25 cellular contexts compared by ENCODE assay signal in the genomic region with DNA sequence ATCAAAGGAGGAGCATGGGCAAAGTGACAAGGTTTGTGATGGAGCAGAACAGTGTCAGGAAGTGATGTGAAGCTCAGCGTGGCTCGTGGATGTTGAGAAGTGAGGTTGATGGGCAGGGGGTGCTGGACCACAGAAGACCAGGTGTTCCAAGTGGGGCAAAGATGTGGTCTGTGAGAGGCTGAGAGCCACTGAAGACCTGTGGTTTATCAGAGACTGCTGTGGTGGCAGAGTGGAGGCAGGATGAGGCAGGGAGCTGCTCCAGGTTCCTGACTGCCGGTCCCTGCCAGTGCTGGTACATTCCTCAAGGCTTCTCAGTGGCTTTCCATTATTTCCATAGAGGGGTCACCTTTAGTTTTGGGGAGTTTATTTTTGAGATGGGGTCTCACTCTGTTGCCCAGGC. TPM values are rescaled to one million over a fixed set of nuclear protein-coding genes. Genes with fewer than 3 reads are reported as not detected.
DNase-seq lines count a peak whose midpoint lies in the region; ATAC-seq and TF ChIP-seq lines count a peak whose summit lies in the region.
"Had no signal": no experiment of that assay in that cellular context is flagged by ENCODE, and none has a peak within 500 bp of the region (broad histone marks: within the 10 kb centered on the region; RNA-seq: fewer than 3 reads in every experiment).

No MANE protein-coding gene starts in this region.

- H3K4me1 ChIP-seq in SJSA1 (replicated peaks) (peaks cover 33% of the 10 kb centered on the region), mesenchymal stem cell (ENCODE audit: control insufficient read depth, insufficient read depth, low read depth, low read length) (peaks cover 5% of the 10 kb centered on the region), smooth muscle cell (ENCODE audit: low read depth) (peaks cover 6% of the 10 kb centered on the region), BE2C (no peaks in the 10 kb centered on the region)
- H3K4me1 ChIP-seq: BLaER1 treated with 17β-estradiol and CSF1 and Interleukin-3, amounts not matched to agents 10 nM and 100 nM; prostate gland had no signal

- peak overlapping the region; percentile 60 for H2BK15ac ChIP-seq in mesenchymal stem cell (ENCODE audit: low read depth, poor library complexity, severe bottlenecking)

- peaks cover 82% of the 10 kb centered on the region for H3K79me2 ChIP-seq in smooth muscle cell (ENCODE audit: low read depth)

- H3K4me3 ChIP-seq in SJSA1, result no peak overlapping the region
- H3K4me3 ChIP-seq in mesenchymal stem cell (ENCODE audit: insufficient read depth in 1 of 2, low read depth in 1 of 2, low read length in 2 of 2), result no peak overlapping the region
- no peak overlapping the region for H3K4me3 ChIP-seq in smooth muscle cell
- no peak overlapping the region for H3K4me3 ChIP-seq in BE2C (ENCODE audit: low read depth, low read length)
- H3K4me3 ChIP-seq: BLaER1 treated with 17β-estradiol and CSF1 and Interleukin-3, amounts not matched to agents 10 nM and 100 nM; prostate gland; tibial nerve had no signal

- TF ChIP-seq CTCF in smooth muscle cell (IDR thresholded peaks at IDR 0.05; ENCODE audit: borderline replicate concordance, insufficient read depth, poor library complexity, severe bottlenecking), result no peak
- no peak for TF ChIP-seq CTCF in BE2C (IDR thresholded peaks at IDR 0.05; ENCODE audit: low read depth, low read length)

- DNase-seq in EH (ENCODE audit: low read depth), result peak; percentile 35
- DNase-seq in SJSA1 (ENCODE audit: low read depth in 1 of 2, low spot score in 2 of 2), result no peak
- DNase-seq in mesenchymal stem cell, result no peak
- DNase-seq in smooth muscle cell (lab: John Stamatoyannopoulos, UW; ENCODE audit: unreplicated experiment), result no peak
- no peak for DNase-seq in T-helper 9 cell
- DNase-seq in BE2C, result no peak
- DNase-seq: activated B cell treated with CpG ODN at 0.5 μM for 24 hours; activated CD4-positive, alpha-beta T cell treated with anti-CD3 and anti-CD28 coated beads, Interleukin-2, amount 50 U/mL, for 4 hours; activated naive CD4-positive, alpha-beta T cell treated with anti-CD3 and anti-CD28 coated beads, Interleukin-2, amount 10 ng/mL, durations not matched to agents 7 days and 5 days; activated T-cell treated with anti-CD3 and anti-CD28 coated beads, Interleukin-2, amount 50 U/mL, for 72 hours; COR-L47; DMS53; GDM1; NCI-H1092; NCI-H187 treated with DMSO at 0.1 percent for 48 hours; NCI-H2171 treated with DMSO at 0.1 percent for 48 hours; NCI-H524; NK-92 treated with Interleukin-12 subunit alpha and Interleukin-12 subunit beta, amount 100 ng/mL, for 24 hours; SHP77 treated with DMSO at 0.1 percent for 48 hours; stimulated activated naive CD4-positive, alpha-beta T cell treated with Interleukin-2 at 50 U/mL for 16 hours had no signal

- peaks cover 29% of the 10 kb centered on the region for H3K79me1 ChIP-seq in mesenchymal stem cell (replicated peaks; ENCODE audit: low read length, poor library complexity, severe bottlenecking)

- H3K9ac ChIP-seq in mesenchymal stem cell (ENCODE audit: low read length) (no peak overlapping the region), smooth muscle cell (ENCODE audit: low read depth) (no peak overlapping the region)
- H3K9ac ChIP-seq: BLaER1 treated with 17β-estradiol and CSF1 and Interleukin-3, amounts not matched to agents 10 nM and 100 nM had no signal

- no peak overlapping the region for H2BK5ac ChIP-seq in mesenchymal stem cell (ENCODE audit: low read depth, low read length, poor library complexity, severe bottlenecking)

- H2AFZ ChIP-seq in mesenchymal stem cell (ENCODE audit: low read depth, low read length), result no peak overlapping the region
- no peak overlapping the region for H2AFZ ChIP-seq in smooth muscle cell (ENCODE audit: low read depth)

- H3K4me2 ChIP-seq in mesenchymal stem cell (ENCODE audit: low read length, poor library complexity, severe bottlenecking), result no peak overlapping the region
- peak overlapping the region; percentile 52 for H3K4me2 ChIP-seq in smooth muscle cell
- H3K4me2 ChIP-seq: BLaER1 treated with 17β-estradiol and CSF1 and Interleukin-3, amounts not matched to agents 10 nM and 100 nM had no signal

- H4K91ac ChIP-seq in mesenchymal stem cell (ENCODE audit: low read length), result peak overlapping the region; percentile 85

- no peaks in the 10 kb centered on the region for H4K20me1 ChIP-seq in smooth muscle cell (ENCODE audit: low read depth)
- H4K20me1 ChIP-seq: BLaER1 treated with 17β-estradiol and CSF1 and Interleukin-3, amounts not matched to agents 10 nM and 100 nM had no signal

- H3K18ac ChIP-seq in mesenchymal stem cell (ENCODE audit: low read depth in 1 of 2, low read length in 2 of 2), result peak overlapping the region; percentile 34 to 45

- H3K27ac ChIP-seq in SJSA1 (peak overlapping the region; percentile 75), mesenchymal stem cell (ENCODE audit: low read length, poor library complexity, severe bottlenecking) (no peak overlapping the region), smooth muscle cell (ENCODE audit: low read depth) (peak overlapping the region; percentile 69)
- H3K27ac ChIP-seq: BLaER1 treated with 17β-estradiol and CSF1 and Interleukin-3, amounts not matched to agents 10 nM and 100 nM; prostate gland; tibial nerve had no signal

- H2BK12ac ChIP-seq in mesenchymal stem cell (ENCODE audit: low read length in 2 of 2), result peak overlapping the region; percentile 44 to 92

- H3K27me3 ChIP-seq in SJSA1 (replicated peaks) (no peaks in the 10 kb centered on the region), mesenchymal stem cell (ENCODE audit: control insufficient read depth in 1 of 2, insufficient read depth in 1 of 2, low read length in 2 of 2) (no peaks in the 10 kb centered on the region), smooth muscle cell (ENCODE audit: low read depth) (no peaks in the 10 kb centered on the region), BE2C (no peaks in the 10 kb centered on the region)
- H3K27me3 ChIP-seq: BLaER1 treated with 17β-estradiol and CSF1 and Interleukin-3, amounts not matched to agents 10 nM and 100 nM; tibial nerve had no signal

- H3K4ac ChIP-seq in mesenchymal stem cell (ENCODE audit: low read depth in 1 of 2, low read length in 2 of 2), result peak overlapping the region; percentile 49 to 60

- peak overlapping the region; percentile 10 for H4K8ac ChIP-seq in mesenchymal stem cell (ENCODE audit: low read length)

- no peak overlapping the region for H3K23ac ChIP-seq in mesenchymal stem cell (ENCODE audit: low read length in 2 of 2)

- H3K14ac ChIP-seq in mesenchymal stem cell (ENCODE audit: low read length in 2 of 2), result peak overlapping the region in 1 of 2 experiments; percentile 85

- H2AK5ac ChIP-seq in mesenchymal stem cell (ENCODE audit: low read length, severe bottlenecking), result peak overlapping the region; percentile 23

- H3F3A ChIP-seq in smooth muscle cell (ENCODE audit: low read depth), result peaks cover 5% of the 10 kb centered on the region

- H3K36me3 ChIP-seq in SJSA1 (0 out of 2 replicates have a peak, but pooled peaks cover 3% of the 10 kb centered on the region), mesenchymal stem cell (ENCODE audit: control insufficient read depth in 1 of 2, insufficient read depth in 2 of 2, low read depth in 1 of 2, low read length in 2 of 2) (no peaks in the 10 kb centered on the region), smooth muscle cell (ENCODE audit: low read depth) (no peaks in the 10 kb centered on the region), BE2C (no peaks in the 10 kb centered on the region)
- H3K36me3 ChIP-seq: BLaER1 treated with 17β-estradiol and CSF1 and Interleukin-3, amounts not matched to agents 10 nM and 100 nM; prostate gland; tibial nerve had no signal

- H2BK120ac ChIP-seq in mesenchymal stem cell (ENCODE audit: low read depth, low read length), result peak overlapping the region; percentile 35

- ATAC-seq in HG03039 (IDR thresholded peaks at IDR 0.05; ENCODE audit: unreplicated experiment), result no peak
- ATAC-seq: activated T-cell treated with anti-CD3 and anti-CD28 coated beads, Interleukin-2, amount 50 U/mL, for 72 hours; PC-3 had no signal

- 98% methylated on average over 3 of the region's 3 CpGs for WGBS in mesenchymal stem cell
- 93% methylated on average over 3 of the region's 3 CpGs for WGBS in smooth muscle cell (ENCODE audit: low lambda C conversion rate)

- H3K9me3 ChIP-seq in SJSA1 (replicated peaks) (no peaks in the 10 kb centered on the region), mesenchymal stem cell (ENCODE audit: control insufficient read depth, low read length) (no peaks in the 10 kb centered on the region), smooth muscle cell (replicated peaks; ENCODE audit: low read depth) (no peaks in the 10 kb centered on the region), BE2C (no peaks in the 10 kb centered on the region)
- H3K9me3 ChIP-seq: BLaER1 treated with 17β-estradiol and CSF1 and Interleukin-3, amounts not matched to agents 10 nM and 100 nM; prostate gland; tibial nerve had no signal

RNA-seq across cellular contexts. Expression of a gene that starts 19.1 kb away (rescaled TPM):
- total RNA-seq in SJSA1 (2014; rRNA removed; shearing (Covaris generic)), result 18.2 and 35.7 TPM in 2 replicates
- polyA plus RNA-seq in mesenchymal stem cell (2013, experiment 1 of 2), result 11.3 TPM
- 10.8 TPM for polyA plus RNA-seq in mesenchymal stem cell (2013, experiment 2 of 2)
- 9.3 and 23.0 TPM in 2 replicates for total RNA-seq in smooth muscle cell
- polyA plus RNA-seq in smooth muscle cell, result 5.8 and 9.8 TPM in 2 replicates
- not detected for polyA plus RNA-seq in BE2C (2012; ENCODE audit: insufficient read depth, insufficient read length, low read depth)
- total RNA-seq: activated B cell treated with CpG ODN at 0.5 μM for 24 hours had no signal
